In the genomic region with DNA sequence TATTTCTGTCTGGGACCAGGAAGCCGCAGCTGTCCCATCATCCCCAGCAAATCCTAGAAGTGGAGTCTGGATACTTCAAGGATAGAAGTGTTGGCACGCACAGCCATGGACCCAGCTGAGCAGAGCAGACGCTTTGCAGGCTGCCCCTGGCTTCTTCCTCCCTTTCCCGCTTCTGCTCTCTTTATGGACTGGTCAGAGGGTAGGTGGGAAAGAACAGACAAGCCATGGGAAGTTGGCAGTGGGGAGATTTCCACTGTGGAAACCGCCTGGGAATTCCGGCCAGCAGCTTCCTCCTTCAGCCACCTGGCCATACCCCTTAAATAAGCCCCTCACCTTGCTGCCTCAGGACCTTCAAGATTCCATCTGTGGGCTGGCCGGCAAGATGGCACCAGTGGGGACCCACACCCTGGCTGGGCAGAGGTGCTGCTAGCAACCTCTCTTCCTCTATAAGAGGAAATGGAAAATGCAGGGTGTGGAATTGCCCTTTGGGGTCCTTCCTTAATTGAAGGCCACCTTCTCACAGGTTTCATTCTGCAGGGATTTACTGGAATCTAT, we compare ENCODE assay signal across 19 cellular contexts. TPM values are rescaled to one million over a fixed set of nuclear protein-coding genes. Genes with fewer than 3 reads are reported as not detected.
"Had no signal": no experiment of that assay in that cellular context is flagged by ENCODE, and none has a peak within 500 bp of the region (broad histone marks: within the 10 kb centered on the region; RNA-seq: fewer than 3 reads in every experiment).

No MANE protein-coding gene starts in this region.

- H3K4me3 ChIP-seq: ascending aorta, breast epithelium, dorsolateral prefrontal cortex, skin epidermis, upper lobe of right lung had no signal

- H3K4me1 Mint-ChIP-seq: activated naive CD8-positive, alpha-beta T cell treated with anti-CD3 and anti-CD28 coated beads, Interleukin-2, amount 50 U/mL, for 24 hours; stimulated activated naive CD8-positive, alpha-beta T cell treated with anti-CD3 and anti-CD28 coated beads, Interleukin-15, amount 100 ng/mL, for 72 hours; WTC11 had no signal

- DNase-seq: activated CD4-positive, alpha-beta T cell treated with anti-CD3 and anti-CD28 coated beads for 4 hours; activated gamma-delta T cell treated with Interleukin-2 at 50 U/mL for 16 hours; activated naive CD8-positive, alpha-beta T cell treated with anti-CD3 and anti-CD28 coated beads, Interleukin-2, amount 50 U/mL, for 24 hours; mammary epithelial cell; occipital lobe; stimulated activated naive CD8-positive, alpha-beta T cell treated with anti-CD3 and anti-CD28 coated beads, Interleukin-15, amount 100 ng/mL, for 72 hours; T-helper 2 cell had no signal

- H3K27me3 ChIP-seq: ascending aorta, breast epithelium, dorsolateral prefrontal cortex, upper lobe of right lung had no signal

- H3K4me1 ChIP-seq: breast epithelium had no signal

- H3K9me3 ChIP-seq: ascending aorta, breast epithelium, upper lobe of right lung had no signal

- ATAC-seq: activated naive CD8-positive, alpha-beta T cell treated with anti-CD3 and anti-CD28 coated beads, Interleukin-2, amount 50 U/mL, for 24 hours; esophagus mucosa; stimulated activated naive CD8-positive, alpha-beta T cell treated with anti-CD3 and anti-CD28 coated beads, Interleukin-15, amount 100 ng/mL, for 72 hours; upper lobe of right lung; WTC11 had no signal

- H3K27ac Mint-ChIP-seq: activated naive CD8-positive, alpha-beta T cell treated with anti-CD3 and anti-CD28 coated beads, Interleukin-2, amount 50 U/mL, for 24 hours; stimulated activated naive CD8-positive, alpha-beta T cell treated with anti-CD3 and anti-CD28 coated beads, Interleukin-15, amount 100 ng/mL, for 72 hours; WTC11 had no signal

- H3K4me3 Mint-ChIP-seq: activated naive CD8-positive, alpha-beta T cell treated with anti-CD3 and anti-CD28 coated beads, Interleukin-2, amount 50 U/mL, for 24 hours; nephron; stimulated activated naive CD8-positive, alpha-beta T cell treated with anti-CD3 and anti-CD28 coated beads, Interleukin-15, amount 100 ng/mL, for 72 hours; WTC11 had no signal

- H3K27ac ChIP-seq: ascending aorta, breast epithelium, skin epidermis, upper lobe of right lung had no signal

- H3K27me3 Mint-ChIP-seq: activated naive CD8-positive, alpha-beta T cell treated with anti-CD3 and anti-CD28 coated beads, Interleukin-2, amount 50 U/mL, for 24 hours; stimulated activated naive CD8-positive, alpha-beta T cell treated with anti-CD3 and anti-CD28 coated beads, Interleukin-15, amount 100 ng/mL, for 72 hours had no signal

RNA-seq across cellular contexts. Expression of gene IFI27L1, which starts 34.3 kb away (rescaled TPM):
- total RNA-seq: ascending aorta had no signal

RNA-seq across cellular contexts. Expression of gene CCDC197, which starts 49.7 kb away (rescaled TPM):
- total RNA-seq: ascending aorta, breast epithelium, chondrocyte, esophagus mucosa, mammary epithelial cell, mucosa of gallbladder, occipital lobe, posterior vena cava, temporal lobe, upper lobe of right lung, WTC11 had no signal
- polyA plus RNA-seq: mammary epithelial cell had no signal
